ENCODE assay signal across 2 cellular contexts in the genomic region with DNA sequence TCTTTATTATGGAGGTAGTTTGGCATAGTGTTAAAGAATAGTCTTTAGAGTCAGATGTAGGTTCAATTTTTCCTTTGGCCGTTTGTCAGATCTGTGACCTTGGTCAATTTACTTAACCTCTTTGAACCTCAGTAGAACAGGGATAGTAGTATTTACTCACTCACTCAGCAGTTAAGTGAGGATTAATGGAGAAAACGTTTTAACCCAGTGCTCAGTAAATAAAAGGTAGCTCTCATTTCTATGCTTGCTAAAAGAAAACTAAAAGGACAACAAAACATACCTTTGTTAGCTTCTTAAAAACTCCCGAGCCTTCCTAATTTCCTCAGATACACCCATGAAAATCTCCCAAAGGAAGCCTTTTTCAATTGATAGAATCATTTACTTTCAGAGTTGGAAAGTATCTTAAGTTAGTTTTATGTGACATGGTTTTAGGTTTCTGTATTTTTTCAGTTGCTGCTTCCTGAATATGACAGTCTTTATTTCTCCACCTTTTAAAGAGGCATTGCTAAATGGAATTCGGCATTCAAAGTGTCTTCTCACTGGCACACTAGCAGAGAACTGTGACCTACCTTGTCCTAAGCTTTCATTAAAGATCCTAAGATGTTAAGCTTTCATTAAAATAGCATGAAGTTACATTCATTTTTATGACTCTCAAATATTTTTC.
TF ChIP-seq lines count a peak whose summit lies in the region.

No MANE protein-coding gene starts in this region.

TF ChIP-seq in HepG2, 621 proteins besides CTCF, POLR2A, EP300 and RAD21 (continues in another document):
- TF ChIP-seq, protein P1, sequence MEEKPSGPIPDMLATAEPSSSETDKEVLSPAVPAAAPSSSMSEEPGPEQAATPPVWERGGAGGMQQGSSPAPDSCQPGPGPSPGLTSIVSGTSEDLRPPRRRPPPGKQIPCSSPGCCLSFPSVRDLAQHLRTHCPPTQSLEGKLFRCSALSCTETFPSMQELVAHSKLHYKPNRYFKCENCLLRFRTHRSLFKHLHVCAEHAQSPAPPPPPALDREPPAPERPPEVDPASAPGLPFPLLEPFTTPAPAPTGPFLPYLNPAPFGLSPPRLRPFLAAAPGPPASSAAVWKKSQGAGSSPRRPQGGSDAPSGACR (CRISPR knock-in tag; IDR thresholded peaks at IDR 0.05), result 0 out of 2 replicates have a peak, but pooled peaks have one; percentile 31
- TF ChIP-seq IRX3 (CRISPR knock-in tag; IDR thresholded peaks at IDR 0.05; ENCODE audit: borderline replicate concordance, low read depth), result no peak
- TF ChIP-seq HOXD1 (CRISPR knock-in tag; IDR thresholded peaks at IDR 0.05), result 0 out of 2 replicates have a peak, but pooled peaks have one; percentile 37
- peak; percentile 85 for TF ChIP-seq POGZ (CRISPR knock-in tag; IDR thresholded peaks at IDR 0.05)
- TF ChIP-seq MEF2D (CRISPR knock-in tag; IDR thresholded peaks at IDR 0.05), result no peak
- TF ChIP-seq, protein P2, sequence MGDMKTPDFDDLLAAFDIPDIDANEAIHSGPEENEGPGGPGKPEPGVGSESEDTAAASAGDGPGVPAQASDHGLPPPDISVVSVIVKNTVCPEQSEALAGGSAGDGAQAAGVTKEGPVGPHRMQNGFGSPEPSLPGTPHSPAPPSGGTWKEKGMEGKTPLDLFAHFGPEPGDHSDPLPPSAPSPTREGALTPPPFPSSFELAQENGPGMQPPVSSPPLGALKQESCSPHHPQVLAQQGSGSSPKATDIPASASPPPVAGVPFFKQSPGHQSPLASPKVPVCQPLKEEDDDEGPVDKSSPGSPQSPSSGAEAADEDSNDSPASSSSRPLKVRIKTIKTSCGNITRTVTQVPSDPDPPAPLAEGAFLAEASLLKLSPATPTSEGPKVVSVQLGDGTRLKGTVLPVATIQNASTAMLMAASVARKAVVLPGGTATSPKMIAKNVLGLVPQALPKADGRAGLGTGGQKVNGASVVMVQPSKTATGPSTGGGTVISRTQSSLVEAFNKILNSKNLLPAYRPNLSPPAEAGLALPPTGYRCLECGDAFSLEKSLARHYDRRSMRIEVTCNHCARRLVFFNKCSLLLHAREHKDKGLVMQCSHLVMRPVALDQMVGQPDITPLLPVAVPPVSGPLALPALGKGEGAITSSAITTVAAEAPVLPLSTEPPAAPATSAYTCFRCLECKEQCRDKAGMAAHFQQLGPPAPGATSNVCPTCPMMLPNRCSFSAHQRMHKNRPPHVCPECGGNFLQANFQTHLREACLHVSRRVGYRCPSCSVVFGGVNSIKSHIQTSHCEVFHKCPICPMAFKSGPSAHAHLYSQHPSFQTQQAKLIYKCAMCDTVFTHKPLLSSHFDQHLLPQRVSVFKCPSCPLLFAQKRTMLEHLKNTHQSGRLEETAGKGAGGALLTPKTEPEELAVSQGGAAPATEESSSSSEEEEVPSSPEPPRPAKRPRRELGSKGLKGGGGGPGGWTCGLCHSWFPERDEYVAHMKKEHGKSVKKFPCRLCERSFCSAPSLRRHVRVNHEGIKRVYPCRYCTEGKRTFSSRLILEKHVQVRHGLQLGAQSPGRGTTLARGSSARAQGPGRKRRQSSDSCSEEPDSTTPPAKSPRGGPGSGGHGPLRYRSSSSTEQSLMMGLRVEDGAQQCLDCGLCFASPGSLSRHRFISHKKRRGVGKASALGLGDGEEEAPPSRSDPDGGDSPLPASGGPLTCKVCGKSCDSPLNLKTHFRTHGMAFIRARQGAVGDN (CRISPR knock-in tag; IDR thresholded peaks at IDR 0.05), result no peak
- TF ChIP-seq ZBTB34 (CRISPR knock-in tag; IDR thresholded peaks at IDR 0.05), result no peak
- peak; percentile 89; the same call in 1 of the 2 replicates for TF ChIP-seq IRF2 (CRISPR knock-in tag; IDR thresholded peaks at IDR 0.05)
- TF ChIP-seq, protein P3, sequence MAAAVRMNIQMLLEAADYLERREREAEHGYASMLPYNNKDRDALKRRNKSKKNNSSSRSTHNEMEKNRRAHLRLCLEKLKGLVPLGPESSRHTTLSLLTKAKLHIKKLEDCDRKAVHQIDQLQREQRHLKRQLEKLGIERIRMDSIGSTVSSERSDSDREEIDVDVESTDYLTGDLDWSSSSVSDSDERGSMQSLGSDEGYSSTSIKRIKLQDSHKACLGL (CRISPR knock-in tag; IDR thresholded peaks at IDR 0.05), result no peak
- no peak for TF ChIP-seq ERF (CRISPR knock-in tag; IDR thresholded peaks at IDR 0.05)
- TF ChIP-seq, protein P4, sequence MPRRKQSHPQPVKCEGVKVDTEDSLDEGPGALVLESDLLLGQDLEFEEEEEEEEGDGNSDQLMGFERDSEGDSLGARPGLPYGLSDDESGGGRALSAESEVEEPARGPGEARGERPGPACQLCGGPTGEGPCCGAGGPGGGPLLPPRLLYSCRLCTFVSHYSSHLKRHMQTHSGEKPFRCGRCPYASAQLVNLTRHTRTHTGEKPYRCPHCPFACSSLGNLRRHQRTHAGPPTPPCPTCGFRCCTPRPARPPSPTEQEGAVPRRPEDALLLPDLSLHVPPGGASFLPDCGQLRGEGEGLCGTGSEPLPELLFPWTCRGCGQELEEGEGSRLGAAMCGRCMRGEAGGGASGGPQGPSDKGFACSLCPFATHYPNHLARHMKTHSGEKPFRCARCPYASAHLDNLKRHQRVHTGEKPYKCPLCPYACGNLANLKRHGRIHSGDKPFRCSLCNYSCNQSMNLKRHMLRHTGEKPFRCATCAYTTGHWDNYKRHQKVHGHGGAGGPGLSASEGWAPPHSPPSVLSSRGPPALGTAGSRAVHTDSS (CRISPR knock-in tag; conservative IDR thresholded peaks at IDR 0.05), result no peak
- peak; percentile 77 for TF ChIP-seq KDM6A (CRISPR knock-in tag; IDR thresholded peaks at IDR 0.05; ENCODE audit: low read depth)
- TF ChIP-seq, protein P5, sequence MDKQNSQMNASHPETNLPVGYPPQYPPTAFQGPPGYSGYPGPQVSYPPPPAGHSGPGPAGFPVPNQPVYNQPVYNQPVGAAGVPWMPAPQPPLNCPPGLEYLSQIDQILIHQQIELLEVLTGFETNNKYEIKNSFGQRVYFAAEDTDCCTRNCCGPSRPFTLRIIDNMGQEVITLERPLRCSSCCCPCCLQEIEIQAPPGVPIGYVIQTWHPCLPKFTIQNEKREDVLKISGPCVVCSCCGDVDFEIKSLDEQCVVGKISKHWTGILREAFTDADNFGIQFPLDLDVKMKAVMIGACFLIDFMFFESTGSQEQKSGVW (CRISPR knock-in tag; IDR thresholded peaks at IDR 0.05; ENCODE audit: borderline replicate concordance), result no peak
- TF ChIP-seq SAP130 (CRISPR knock-in tag; IDR thresholded peaks at IDR 0.05; ENCODE audit: low read depth), result peak; percentile 93
- no peak for TF ChIP-seq ZNF660 (CRISPR knock-in tag; IDR thresholded peaks at IDR 0.05; ENCODE audit: borderline replicate concordance, low read depth)
- TF ChIP-seq RBFOX2 (IDR thresholded peaks at IDR 0.05; ENCODE audit: low read depth, low read length), result peak; percentile 47; the same call in 1 of the 2 replicates

TF ChIP-seq in SK-N-SH, 30 proteins besides CTCF, POLR2A, EP300 and RAD21:
- TF ChIP-seq TAF1 (IDR thresholded peaks at IDR 0.05; ENCODE audit: borderline replicate concordance, low read depth, low read length), result no peak
